1 cellular context compared by ENCODE assay signal in genomic region chr3:138051946-138052802, GRCh38.
TF ChIP-seq lines count a peak whose summit lies in the region.

No MANE protein-coding gene starts in this region.

TF ChIP-seq in GM23338, 12 proteins besides CTCF, POLR2A, EP300 and RAD21 (continued from another document):
- TF ChIP-seq ETS1 (IDR thresholded peaks at IDR 0.05) (no peak), CREB1 (CRISPR knock-in tag; IDR thresholded peaks at IDR 0.05; ENCODE audit: low read depth) (no peak), ZNF462 (CRISPR knock-in tag; IDR thresholded peaks at IDR 0.05) (no peak), ZNF331 (CRISPR knock-in tag; IDR thresholded peaks at IDR 0.05; ENCODE audit: low read depth) (no peak), NANOG (IDR thresholded peaks at IDR 0.05; ENCODE audit: borderline replicate concordance) (no peak), STAT1 (IDR thresholded peaks at IDR 0.05; ENCODE audit: unreplicated experiment) (no peak), EZH2phosphoT487 (IDR thresholded peaks at IDR 0.05; ENCODE audit: unreplicated experiment) (no peak)
